Comparison of ENCODE assay signal across 10 cellular contexts in genomic region chr1:9908846-9909221, GRCh38. TPM values are rescaled to one million over a fixed set of nuclear protein-coding genes. Genes with fewer than 3 reads are reported as not detected.
DNase-seq lines count a peak whose midpoint lies in the region; ATAC-seq and TF ChIP-seq lines count a peak whose summit lies in the region.
"Had no signal": no experiment of that assay in that cellular context is flagged by ENCODE, and none has a peak within 500 bp of the region (broad histone marks: within the 10 kb centered on the region; RNA-seq: fewer than 3 reads in every experiment).

No MANE protein-coding gene starts in this region.

- H3K36me3 ChIP-seq in SK-N-SH (replicated peaks in 1 of 2; ENCODE audit: control insufficient read depth in 1 of 2, insufficient read depth in 2 of 2, low read length in 1 of 2) (no peaks in the 10 kb centered on the region), iPS-18a (ENCODE audit: control insufficient read depth, low read depth, low read length) (no peaks in the 10 kb centered on the region), sigmoid colon (no peaks in the 10 kb centered on the region)

- intact Hi-C loops in activated T-helper 1 cell treated with anti-CD3 and anti-CD28 coated beads, Interleukin-12 subunit alpha, Interleukin-12 subunit beta, Interleukin-2, Interleukin-4 antibody, amounts not matched to agents 30 ng/mL and 10 ng/mL and 1 ng/mL, durations not matched to agents 14 hours and 24 hours and 36 hours (cut with micrococcal nuclease) = no loop called here
- intact Hi-C loops in sigmoid colon (cut with DNase I) = no loop called here

- CTCF ChIA-PET in SK-N-SH (lab: Yijun Ruan, JAX) = interaction anchor here (0.9 kb wide), 1 partner anchor 41 kb away, joined by 3 read pairs; no protein-coding TSS in a partner anchor

- no peak for TF ChIP-seq POLR2A in sigmoid colon (IDR thresholded peaks at IDR 0.05)

- H3K27ac ChIP-seq in SK-N-SH (ENCODE audit: low read depth in 2 of 2, low read length in 1 of 2) = no peak overlapping the region
- H3K27ac ChIP-seq in iPS-18a (ENCODE audit: low read length) = no peak overlapping the region
- peak overlapping the region in 2 of 4 donors; percentile 71 to 80 for H3K27ac ChIP-seq in sigmoid colon

- H3K27me3 ChIP-seq in SK-N-SH (ENCODE audit: insufficient read depth) = no peaks in the 10 kb centered on the region
- H3K27me3 ChIP-seq in iPS-18a (ENCODE audit: control insufficient read depth, insufficient read depth, low read length) = no peaks in the 10 kb centered on the region
- no peaks in the 10 kb centered on the region for H3K27me3 ChIP-seq in sigmoid colon

- peaks cover 12% of the 10 kb centered on the region for H3F3A ChIP-seq in SK-N-SH (replicated peaks; ENCODE audit: insufficient read depth)

- 0 out of 2 replicates have a peak, but pooled peaks cover 2% of the 10 kb centered on the region for H4K20me1 ChIP-seq in SK-N-SH (ENCODE audit: insufficient read depth)

- H3K4me1 ChIP-seq in SK-N-SH (ENCODE audit: control insufficient read depth in 1 of 2, insufficient read depth in 2 of 2, low read depth in 1 of 2, low read length in 1 of 2) (peaks cover 4 to 10% of the 10 kb centered on the region in 2 experiments; a peak in 2 of 4 replicates), iPS-18a (ENCODE audit: control insufficient read depth, low read depth, low read length) (no peaks in the 10 kb centered on the region), sigmoid colon (peaks cover 0 to 22% (median 19%) of the 10 kb centered on the region in 4 donors)

- H3K9me3 ChIP-seq in SK-N-SH (no peaks in the 10 kb centered on the region), iPS-18a (ENCODE audit: control insufficient read depth, low read depth, low read length) (no peaks in the 10 kb centered on the region), sigmoid colon (no peaks in the 10 kb centered on the region)

- H3K27ac Mint-ChIP-seq in activated T-helper 1 cell treated with anti-CD3 and anti-CD28 coated beads, Interleukin-12 subunit alpha, Interleukin-12 subunit beta, Interleukin-2, Interleukin-4 antibody, amounts not matched to agents 30 ng/mL and 10 ng/mL and 1 ng/mL, durations not matched to agents 14 hours and 24 hours and 36 hours = peak overlapping the region; percentile 85
- peak overlapping the region; percentile 88 to 96 for H3K27ac Mint-ChIP-seq in stimulated activated naive CD8-positive, alpha-beta T cell treated with anti-CD3 and anti-CD28 coated beads, Interleukin-15, amount 100 ng/mL, for 72 hours

- no peaks in the 10 kb centered on the region for H3K9me2 ChIP-seq in SK-N-SH

- H3K9me3 Mint-ChIP-seq in activated T-helper 1 cell treated with anti-CD3 and anti-CD28 coated beads, Interleukin-12 subunit alpha, Interleukin-12 subunit beta, Interleukin-2, Interleukin-4 antibody, amounts not matched to agents 30 ng/mL and 10 ng/mL and 1 ng/mL, durations not matched to agents 14 hours and 24 hours and 36 hours = no peaks in the 10 kb centered on the region
- no peaks in the 10 kb centered on the region for H3K9me3 Mint-ChIP-seq in stimulated activated naive CD8-positive, alpha-beta T cell treated with anti-CD3 and anti-CD28 coated beads, Interleukin-15, amount 100 ng/mL, for 72 hours

- peaks cover 4% of the 10 kb centered on the region for H3K27me3 Mint-ChIP-seq in activated T-helper 1 cell treated with anti-CD3 and anti-CD28 coated beads, Interleukin-12 subunit alpha, Interleukin-12 subunit beta, Interleukin-2, Interleukin-4 antibody, amounts not matched to agents 30 ng/mL and 10 ng/mL and 1 ng/mL, durations not matched to agents 14 hours and 24 hours and 36 hours (ENCODE audit: insufficient read depth)
- H3K27me3 Mint-ChIP-seq in stimulated activated naive CD8-positive, alpha-beta T cell treated with anti-CD3 and anti-CD28 coated beads, Interleukin-15, amount 100 ng/mL, for 72 hours = no peaks in the 10 kb centered on the region

- no peak for TF ChIP-seq RAD21 in SK-N-SH (IDR thresholded peaks at IDR 0.05; ENCODE audit: low read length)

- H3K4me1 Mint-ChIP-seq in activated T-helper 1 cell treated with anti-CD3 and anti-CD28 coated beads, Interleukin-12 subunit alpha, Interleukin-12 subunit beta, Interleukin-2, Interleukin-4 antibody, amounts not matched to agents 30 ng/mL and 10 ng/mL and 1 ng/mL, durations not matched to agents 14 hours and 24 hours and 36 hours (ENCODE audit: low read depth) = peaks cover 30% of the 10 kb centered on the region
- peaks cover 49% of the 10 kb centered on the region for H3K4me1 Mint-ChIP-seq in stimulated activated naive CD8-positive, alpha-beta T cell treated with anti-CD3 and anti-CD28 coated beads, Interleukin-15, amount 100 ng/mL, for 72 hours

- ATAC-seq in SK-N-SH treated with all-trans-retinoic acid at 6 μM for 48 hours = no peak
- ATAC-seq in stimulated activated naive CD8-positive, alpha-beta T cell treated with anti-CD3 and anti-CD28 coated beads, Interleukin-15, amount 100 ng/mL, for 72 hours = no peak

- peak overlapping the region; percentile 91 for H3K4me3 Mint-ChIP-seq in activated T-helper 1 cell treated with anti-CD3 and anti-CD28 coated beads, Interleukin-12 subunit alpha, Interleukin-12 subunit beta, Interleukin-2, Interleukin-4 antibody, amounts not matched to agents 30 ng/mL and 10 ng/mL and 1 ng/mL, durations not matched to agents 14 hours and 24 hours and 36 hours
- peak overlapping the region; percentile 91 to 97 for H3K4me3 Mint-ChIP-seq in stimulated activated naive CD8-positive, alpha-beta T cell treated with anti-CD3 and anti-CD28 coated beads, Interleukin-15, amount 100 ng/mL, for 72 hours

- H3K4me3 ChIP-seq in SK-N-SH (ENCODE audit: low read depth in 2 of 2, low read length in 1 of 2) (peak overlapping the region; percentile 71 to 97), iPS-18a (ENCODE audit: low read length) (peak overlapping the region; percentile 86), sigmoid colon (peak overlapping the region in 2 of 4 donors; percentile 87 to 96)

- H3K4me2 ChIP-seq in SK-N-SH = peak overlapping the region; percentile 97

- H3K9ac ChIP-seq in SK-N-SH (peak overlapping the region; percentile 87), iPS-18a (ENCODE audit: low read length) (peak overlapping the region; percentile 58)

- DNase-seq in SK-N-SH = no peak
- no peak for DNase-seq in activated T-helper 1 cell treated with anti-CD3 and anti-CD28 coated beads, Interleukin-12 subunit alpha, Interleukin-12 subunit beta, Interleukin-2, Interleukin-4 antibody, amounts not matched to agents 30 ng/mL and 10 ng/mL and 1 ng/mL, durations not matched to agents 14 hours and 24 hours and 36 hours (ENCODE audit: low spot score)
- no peak for DNase-seq in stimulated activated naive CD8-positive, alpha-beta T cell treated with anti-CD3 and anti-CD28 coated beads, Interleukin-15, amount 100 ng/mL, for 72 hours
- no peak for DNase-seq in HuH-7 (ENCODE audit: low spot score)
- DNase-seq in sigmoid colon = no peak
- no peak for DNase-seq in activated CD4-positive, alpha-beta T cell treated with anti-CD3 and anti-CD28 coated beads, Interleukin-2, amount 50 U/mL, for 1 hour
- DNase-seq: cerebellar nuclear complex, NCI-H226 had no signal

- H3K36me3 Mint-ChIP-seq in activated T-helper 1 cell treated with anti-CD3 and anti-CD28 coated beads, Interleukin-12 subunit alpha, Interleukin-12 subunit beta, Interleukin-2, Interleukin-4 antibody, amounts not matched to agents 30 ng/mL and 10 ng/mL and 1 ng/mL, durations not matched to agents 14 hours and 24 hours and 36 hours (ENCODE audit: low read depth) = no peaks in the 10 kb centered on the region

- WGBS in SK-N-SH (ENCODE audit: low lambda C conversion rate) = 94% methylated on average over 4 of the region's 4 CpGs
- WGBS in sigmoid colon, 2 donors = 22 to 66% methylated on average over 4 of the region's 4 CpGs

- no peak for TF ChIP-seq CTCF in SK-N-SH (IDR thresholded peaks at IDR 0.05)
- TF ChIP-seq CTCF in sigmoid colon (IDR thresholded peaks at IDR 0.05) = no peak

- POLR2A ChIA-PET in SK-N-SH (lab: Yijun Ruan, JAX) = no interaction called here

- H3K79me2 ChIP-seq in SK-N-SH (ENCODE audit: insufficient read depth) = peaks cover 31% of the 10 kb centered on the region

- no peak for TF ChIP-seq EP300 in SK-N-SH (IDR thresholded peaks at IDR 0.05; ENCODE audit: borderline replicate concordance in 1 of 2, low read depth in 1 of 2, low read length in 1 of 2)
- TF ChIP-seq EP300 in sigmoid colon (IDR thresholded peaks at IDR 0.05) = no peak

- no peak overlapping the region for H2AFZ ChIP-seq in SK-N-SH (ENCODE audit: low read depth)

TF ChIP-seq in SK-N-SH, 30 proteins besides CTCF, POLR2A, EP300 and RAD21 (continues in another document):
- TF ChIP-seq RXRA (IDR thresholded peaks at IDR 0.05; ENCODE audit: borderline replicate concordance, low read depth) (no peak), TCF12 (IDR thresholded peaks at IDR 0.05) (no peak)

RNA-seq across cellular contexts. Expression of gene CTNNBIP1, which starts 1.2 kb away (rescaled TPM):
- polyA plus RNA-seq in SK-N-SH (2012; rRNA removed) (40.2 and 57.6 TPM in 2 replicates), sigmoid colon (10 to 100 TPM; 19.8 to 20.3 (median 19.9) TPM)
- 29.3 and 41.4 TPM in 2 replicates for polyA plus RNA-seq in SK-N-SH (2012; cell fraction: cytosol; rRNA removed)
- 15.9 and 25.4 TPM in 2 replicates for polyA plus RNA-seq in SK-N-SH (2012; cell fraction: nucleus; rRNA removed)
- total RNA-seq in activated T-helper 1 cell treated with anti-CD3 and anti-CD28 coated beads, Interleukin-12 subunit alpha, Interleukin-12 subunit beta, Interleukin-2, Interleukin-4 antibody, amounts not matched to agents 30 ng/mL and 10 ng/mL and 1 ng/mL, durations not matched to agents 14 hours and 24 hours and 36 hours = 5.6 and 5.9 TPM in 2 replicates
- 10 to 100 TPM in 3 of 4 donors, 1 to 10 TPM in 1; 9.2 to 18.2 (median 13.7) TPM for total RNA-seq in sigmoid colon

RNA-seq across cellular contexts. Expression of gene LZIC, which starts 34.4 kb away (rescaled TPM):
- polyA plus RNA-seq in SK-N-SH (2012; rRNA removed) (9.6 and 10.2 TPM in 2 replicates), sigmoid colon (10 to 100 TPM; 23.7 to 50.4 (median 39.6) TPM)
- polyA plus RNA-seq in SK-N-SH (2012; cell fraction: cytosol; rRNA removed) = 15.2 and 20.7 TPM in 2 replicates
- 3.3 and 5.5 TPM in 2 replicates for polyA plus RNA-seq in SK-N-SH (2012; cell fraction: nucleus; rRNA removed)
- 29.9 and 35.9 TPM in 2 replicates for total RNA-seq in activated T-helper 1 cell treated with anti-CD3 and anti-CD28 coated beads, Interleukin-12 subunit alpha, Interleukin-12 subunit beta, Interleukin-2, Interleukin-4 antibody, amounts not matched to agents 30 ng/mL and 10 ng/mL and 1 ng/mL, durations not matched to agents 14 hours and 24 hours and 36 hours
- 10 to 100 TPM; 25.1 to 29.6 (median 27.3) TPM for total RNA-seq in sigmoid colon

RNA-seq across cellular contexts. Expression of gene NMNAT1, which starts 34.4 kb away (rescaled TPM):
- polyA plus RNA-seq in SK-N-SH (2012; rRNA removed) = 7.0 and 8.7 TPM in 2 replicates
- polyA plus RNA-seq in SK-N-SH (2012; cell fraction: cytosol; rRNA removed) = 8.3 and 8.7 TPM in 2 replicates
- 6.6 and 8.1 TPM in 2 replicates for polyA plus RNA-seq in SK-N-SH (2012; cell fraction: nucleus; rRNA removed)
- 5.0 and 5.8 TPM in 2 replicates for total RNA-seq in activated T-helper 1 cell treated with anti-CD3 and anti-CD28 coated beads, Interleukin-12 subunit alpha, Interleukin-12 subunit beta, Interleukin-2, Interleukin-4 antibody, amounts not matched to agents 30 ng/mL and 10 ng/mL and 1 ng/mL, durations not matched to agents 14 hours and 24 hours and 36 hours
- 1 to 10 TPM; 5.1 to 9.7 (median 6.7) TPM for total RNA-seq in sigmoid colon
- 10 to 100 TPM; 12.0 to 14.6 (median 13.2) TPM for polyA plus RNA-seq in sigmoid colon
